In genomic region chr11:39239553-39239952, GRCh38 we compare ENCODE assay signal across 30 cellular contexts.
"Had no signal": no experiment of that assay in that cellular context is flagged by ENCODE, and none has a peak within 500 bp of the region (broad histone marks: within the 10 kb centered on the region; RNA-seq: fewer than 3 reads in every experiment).

No MANE protein-coding gene starts in this region.

- H3K9me3 ChIP-seq: ascending aorta, colonic mucosa, esophagus squamous epithelium had no signal

- H3K36me3 Mint-ChIP-seq: activated CD4-positive, alpha-beta memory T cell treated with anti-CD3 and anti-CD28 coated beads for 36 hours; activated CD8-positive, alpha-beta memory T cell treated with anti-CD3 and anti-CD28 coated beads, Interleukin-2, amount 10 ng/mL, durations not matched to agents 7 days and 5 days; activated naive CD4-positive, alpha-beta T cell treated with anti-CD3 and anti-CD28 coated beads, Interleukin-2, amount 10 ng/mL, durations not matched to agents 7 days and 5 days; activated naive CD4-positive, alpha-beta T cell treated with anti-CD3 and anti-CD28 coated beads, Interleukin-2, amount 50 U/mL, for 72 hours; activated naive CD8-positive, alpha-beta T cell treated with anti-CD3 and anti-CD28 coated beads, Interleukin-2, amount 10 ng/mL, durations not matched to agents 7 days and 5 days; brain had no signal

- H3K27me3 ChIP-seq: ascending aorta, breast epithelium, cardiac muscle cell, colonic mucosa, esophagus squamous epithelium, gastroesophageal sphincter, heart right ventricle, hepatocyte had no signal

- H3K27ac ChIP-seq: ascending aorta, breast epithelium, cardiac muscle cell, colonic mucosa, epithelial cell of prostate, esophagus squamous epithelium, gastroesophageal sphincter, heart right ventricle, hepatocyte had no signal

- ATAC-seq: activated CD4-positive, alpha-beta T cell treated with anti-CD3 and anti-CD28 coated beads for 36 hours; activated CD8-positive, alpha-beta memory T cell treated with anti-CD3 and anti-CD28 coated beads, Interleukin-2, amount 10 ng/mL, durations not matched to agents 7 days and 5 days; activated CD8-positive, alpha-beta T cell treated with anti-CD3 and anti-CD28 coated beads, Interleukin-2, amount 10 ng/mL, durations not matched to agents 7 days and 5 days; activated naive CD4-positive, alpha-beta T cell treated with anti-CD3 and anti-CD28 coated beads, Interleukin-2, amount 50 U/mL, for 72 hours; activated T-cell treated with anti-CD3 and anti-CD28 coated beads, Interleukin-2, amount 50 U/mL, for 72 hours; gastroesophageal sphincter; heart right ventricle had no signal

- H3K27ac Mint-ChIP-seq: activated CD4-positive, alpha-beta memory T cell treated with anti-CD3 and anti-CD28 coated beads for 36 hours; activated CD4-positive, alpha-beta T cell treated with anti-CD3 and anti-CD28 coated beads for 36 hours; activated CD4-positive, alpha-beta T cell treated with anti-CD3 and anti-CD28 coated beads, Interleukin-2, amount 10 ng/mL, durations not matched to agents 24 days and 14 days; activated CD8-positive, alpha-beta memory T cell treated with anti-CD3 and anti-CD28 coated beads, Interleukin-2, amount 10 ng/mL, durations not matched to agents 7 days and 5 days; activated CD8-positive, alpha-beta T cell treated with anti-CD3 and anti-CD28 coated beads, Interleukin-2, amount 10 ng/mL, durations not matched to agents 7 days and 5 days; activated naive CD4-positive, alpha-beta T cell treated with anti-CD3 and anti-CD28 coated beads, Interleukin-2, amount 10 ng/mL, durations not matched to agents 7 days and 5 days; activated naive CD4-positive, alpha-beta T cell treated with anti-CD3 and anti-CD28 coated beads, Interleukin-2, amount 50 U/mL, for 72 hours; activated naive CD8-positive, alpha-beta T cell treated with anti-CD3 and anti-CD28 coated beads, Interleukin-2, amount 10 ng/mL, durations not matched to agents 7 days and 5 days; activated T-cell treated with anti-CD3 and anti-CD28 coated beads, Interleukin-2, amount 50 U/mL, for 24 hours; activated T-cell treated with anti-CD3 and anti-CD28 coated beads, Interleukin-2, amount 50 U/mL, for 72 hours; brain had no signal

- H3K4me3 ChIP-seq: ascending aorta, breast epithelium, cardiac muscle cell, colonic mucosa, esophagus squamous epithelium, gastroesophageal sphincter, heart right ventricle, hepatocyte had no signal

- H3K27me3 Mint-ChIP-seq: activated CD4-positive, alpha-beta memory T cell treated with anti-CD3 and anti-CD28 coated beads for 36 hours; activated CD4-positive, alpha-beta T cell treated with anti-CD3 and anti-CD28 coated beads for 36 hours; activated CD4-positive, alpha-beta T cell treated with anti-CD3 and anti-CD28 coated beads, Interleukin-2, amount 10 ng/mL, durations not matched to agents 24 days and 14 days; activated CD8-positive, alpha-beta memory T cell treated with anti-CD3 and anti-CD28 coated beads, Interleukin-2, amount 10 ng/mL, durations not matched to agents 7 days and 5 days; activated naive CD4-positive, alpha-beta T cell treated with anti-CD3 and anti-CD28 coated beads, Interleukin-2, amount 10 ng/mL, durations not matched to agents 7 days and 5 days; activated naive CD8-positive, alpha-beta T cell treated with anti-CD3 and anti-CD28 coated beads, Interleukin-2, amount 10 ng/mL, durations not matched to agents 7 days and 5 days; activated T-cell treated with anti-CD3 and anti-CD28 coated beads, Interleukin-2, amount 50 U/mL, for 24 hours had no signal

- H2AFZ ChIP-seq: hepatocyte had no signal

- H3K4me1 ChIP-seq: ascending aorta, breast epithelium, colonic mucosa, esophagus squamous epithelium, gastroesophageal sphincter, heart right ventricle had no signal

- H3K36me3 ChIP-seq: ascending aorta, breast epithelium, cardiac muscle cell, colonic mucosa, esophagus squamous epithelium, gastroesophageal sphincter, heart right ventricle had no signal

- H3K4me2 ChIP-seq: hepatocyte had no signal

- H3K4me1 Mint-ChIP-seq: activated CD4-positive, alpha-beta T cell treated with anti-CD3 and anti-CD28 coated beads for 36 hours; activated CD4-positive, alpha-beta T cell treated with anti-CD3 and anti-CD28 coated beads, Interleukin-2, amount 10 ng/mL, durations not matched to agents 24 days and 14 days; activated CD8-positive, alpha-beta memory T cell treated with anti-CD3 and anti-CD28 coated beads, Interleukin-2, amount 10 ng/mL, durations not matched to agents 7 days and 5 days; activated naive CD4-positive, alpha-beta T cell treated with anti-CD3 and anti-CD28 coated beads, Interleukin-2, amount 10 ng/mL, durations not matched to agents 7 days and 5 days; activated naive CD8-positive, alpha-beta T cell treated with anti-CD3 and anti-CD28 coated beads, Interleukin-2, amount 10 ng/mL, durations not matched to agents 7 days and 5 days; brain had no signal

- DNase-seq: activated CD4-positive, alpha-beta memory T cell treated with anti-CD3 and anti-CD28 coated beads for 36 hours; activated CD4-positive, alpha-beta T cell treated with anti-CD3 and anti-CD28 coated beads for 36 hours; activated CD4-positive, alpha-beta T cell treated with anti-CD3 and anti-CD28 coated beads, Interleukin-2, amount 10 ng/mL, durations not matched to agents 24 days and 14 days; activated CD4-positive, CD25-positive, alpha-beta regulatory T cell; activated CD4-positive, CD25-positive, alpha-beta regulatory T cell treated with anti-CD3 and anti-CD28 coated beads, Interleukin-2, amount 50 U/mL, for 72 hours; activated CD8-positive, alpha-beta memory T cell treated with anti-CD3 and anti-CD28 coated beads, Interleukin-2, amount 10 ng/mL, durations not matched to agents 7 days and 5 days; activated CD8-positive, alpha-beta memory T cell treated with anti-CD3 and anti-CD28 coated beads, Interleukin-2, amount 50 U/mL, for 48 hours; activated CD8-positive, alpha-beta T cell treated with anti-CD3 and anti-CD28 coated beads, Interleukin-2, amount 10 ng/mL, durations not matched to agents 7 days and 5 days; activated gamma-delta T cell; activated naive CD4-positive, alpha-beta T cell; activated naive CD4-positive, alpha-beta T cell treated with anti-CD3 and anti-CD28 coated beads, Interleukin-2, amount 10 ng/mL, durations not matched to agents 7 days and 5 days; activated naive CD8-positive, alpha-beta T cell treated with anti-CD3 and anti-CD28 coated beads, Interleukin-2, amount 10 ng/mL, durations not matched to agents 7 days and 5 days; activated T-cell treated with anti-CD3 and anti-CD28 coated beads for 4 hours; activated T-cell treated with anti-CD3 and anti-CD28 coated beads, Interleukin-2, amount 50 U/mL, for 24 hours; activated T-cell treated with anti-CD3 and anti-CD28 coated beads, Interleukin-2, amount 50 U/mL, for 72 hours; central memory CD4-positive, alpha-beta T cell; cerebellar nuclear complex; colonic mucosa; effector CD8-positive, alpha-beta T cell; esophagus squamous epithelium; foreskin melanocyte; heart right ventricle had no signal

- H3K4me3 Mint-ChIP-seq: activated CD4-positive, alpha-beta memory T cell treated with anti-CD3 and anti-CD28 coated beads for 36 hours; activated CD4-positive, alpha-beta T cell treated with anti-CD3 and anti-CD28 coated beads for 36 hours; activated CD4-positive, alpha-beta T cell treated with anti-CD3 and anti-CD28 coated beads, Interleukin-2, amount 10 ng/mL, durations not matched to agents 24 days and 14 days; activated CD8-positive, alpha-beta memory T cell treated with anti-CD3 and anti-CD28 coated beads, Interleukin-2, amount 10 ng/mL, durations not matched to agents 7 days and 5 days; activated CD8-positive, alpha-beta T cell treated with anti-CD3 and anti-CD28 coated beads, Interleukin-2, amount 10 ng/mL, durations not matched to agents 7 days and 5 days; activated naive CD4-positive, alpha-beta T cell treated with anti-CD3 and anti-CD28 coated beads, Interleukin-2, amount 10 ng/mL, durations not matched to agents 7 days and 5 days; activated naive CD8-positive, alpha-beta T cell treated with anti-CD3 and anti-CD28 coated beads, Interleukin-2, amount 10 ng/mL, durations not matched to agents 7 days and 5 days; activated T-cell treated with anti-CD3 and anti-CD28 coated beads, Interleukin-2, amount 50 U/mL, for 24 hours; activated T-cell treated with anti-CD3 and anti-CD28 coated beads, Interleukin-2, amount 50 U/mL, for 72 hours; brain had no signal

- H3K79me2 ChIP-seq: hepatocyte had no signal
